Comparison of ENCODE assay signal across 8 cellular contexts in the genomic region with DNA sequence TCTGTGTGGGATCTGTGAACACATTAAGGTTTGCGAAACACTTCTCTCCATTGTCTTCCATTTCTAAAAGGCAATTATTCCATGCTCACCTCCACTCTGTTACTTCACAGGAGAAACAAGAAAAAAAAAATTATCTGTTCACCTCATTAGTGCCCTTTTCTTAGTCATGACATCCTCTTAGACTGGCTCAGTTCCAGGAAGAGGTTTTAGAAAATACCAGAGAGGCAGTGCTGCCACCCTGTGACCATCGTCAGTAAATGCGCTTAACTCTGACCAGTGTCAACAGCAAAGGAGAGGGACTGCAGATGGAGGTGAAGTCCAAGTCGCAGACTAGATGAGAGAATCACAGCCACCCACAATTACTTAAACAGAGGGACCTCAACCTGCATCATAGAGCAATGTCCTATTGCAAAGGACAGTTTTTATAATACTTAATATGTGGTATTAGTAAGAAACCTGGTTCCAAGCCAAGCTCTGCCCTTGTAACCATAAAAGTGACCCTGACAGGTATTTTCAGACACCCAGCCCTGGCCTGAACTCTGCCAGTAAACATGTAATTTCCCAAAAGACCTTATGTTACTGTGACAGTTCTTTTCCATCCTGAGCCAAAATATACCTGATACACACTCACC. TPM values are rescaled to one million over a fixed set of nuclear protein-coding genes. Genes with fewer than 3 reads are reported as not detected.
DNase-seq lines count a peak whose midpoint lies in the region; ATAC-seq lines count a peak whose summit lies in the region.

No MANE protein-coding gene starts in this region.

- H2BK15ac ChIP-seq in mesenchymal stem cell (ENCODE audit: low read depth, poor library complexity, severe bottlenecking): no peak overlapping the region

- H3K4me3 ChIP-seq in mesenchymal stem cell (ENCODE audit: insufficient read depth in 1 of 2, low read depth in 1 of 2, low read length in 2 of 2): no peak overlapping the region

- no peak overlapping the region for H3K14ac ChIP-seq in mesenchymal stem cell (ENCODE audit: low read length in 2 of 2)

- no peak overlapping the region for H3K27ac Mint-ChIP-seq in activated CD4-positive, alpha-beta T cell treated with anti-CD3 and anti-CD28 coated beads, Interleukin-2, amount 10 ng/mL, durations not matched to agents 7 days and 5 days

- peak; percentile 43 for ATAC-seq in HG02623 (IDR thresholded peaks at IDR 0.05; ENCODE audit: unreplicated experiment)

- no peaks in the 10 kb centered on the region for H3K79me1 ChIP-seq in mesenchymal stem cell (replicated peaks; ENCODE audit: low read length, poor library complexity, severe bottlenecking)

- H3K23ac ChIP-seq in mesenchymal stem cell (ENCODE audit: low read length in 2 of 2): no peak overlapping the region

- POLR2A ChIA-PET in activated CD4-positive, alpha-beta T cell treated with anti-CD3 and anti-CD28 coated beads, Interleukin-2, amount 10 ng/mL, durations not matched to agents 7 days and 5 days (lab: Charles Lee): no interaction called here

- H3K18ac ChIP-seq in mesenchymal stem cell (ENCODE audit: low read depth in 1 of 2, low read length in 2 of 2): no peak overlapping the region

- 26% methylated on average over 4 of the region's 4 CpGs for WGBS in mesenchymal stem cell

- no peak overlapping the region for H3K9ac ChIP-seq in mesenchymal stem cell (ENCODE audit: low read length)

- no peaks in the 10 kb centered on the region for H3K9me3 ChIP-seq in mesenchymal stem cell (ENCODE audit: control insufficient read depth, low read length)

- H4K8ac ChIP-seq in mesenchymal stem cell (ENCODE audit: low read length): no peak overlapping the region

- no peaks in the 10 kb centered on the region for H3K9me3 Mint-ChIP-seq in activated CD4-positive, alpha-beta T cell treated with anti-CD3 and anti-CD28 coated beads, Interleukin-2, amount 10 ng/mL, durations not matched to agents 7 days and 5 days

- peak; percentile 66 for DNase-seq in DMS153 (lab: John Stamatoyannopoulos, UW)
- DNase-seq in NCI-H524 (lab: John Stamatoyannopoulos, UW): peak; percentile 35 to 48
- DNase-seq in activated CD4-positive, alpha-beta T cell treated with anti-CD3 and anti-CD28 coated beads, Interleukin-2, amount 10 ng/mL, durations not matched to agents 7 days and 5 days: peak; percentile 80
- DNase-seq in ecto neural progenitor cell (ENCODE audit: low spot score): peak; percentile 55
- DNase-seq in mesenchymal stem cell: peak; percentile 81
- peak; percentile 20 to 40 for DNase-seq in stimulated activated CD8-positive, alpha-beta memory T cell treated with anti-CD3 and anti-CD28 coated beads, Interleukin-7, amount 100 ng/mL, for 48 hours (ENCODE audit: extremely low read depth in 1 of 2, low read depth in 1 of 2)
- DNase-seq in occipital lobe (lab: John Stamatoyannopoulos, UW): no peak

- H3K36me3 Mint-ChIP-seq in activated CD4-positive, alpha-beta T cell treated with anti-CD3 and anti-CD28 coated beads, Interleukin-2, amount 10 ng/mL, durations not matched to agents 7 days and 5 days (ENCODE audit: low read depth): no peaks in the 10 kb centered on the region

- H2BK5ac ChIP-seq in mesenchymal stem cell (ENCODE audit: low read depth, low read length, poor library complexity, severe bottlenecking): no peak overlapping the region

- H3K36me3 ChIP-seq in mesenchymal stem cell (ENCODE audit: control insufficient read depth in 1 of 2, insufficient read depth in 2 of 2, low read depth in 1 of 2, low read length in 2 of 2): no peaks in the 10 kb centered on the region

- H3K4me2 ChIP-seq in mesenchymal stem cell (ENCODE audit: low read length, poor library complexity, severe bottlenecking): no peak overlapping the region

- H2BK12ac ChIP-seq in mesenchymal stem cell (ENCODE audit: low read length in 2 of 2): no peak overlapping the region

- H3K4ac ChIP-seq in mesenchymal stem cell (ENCODE audit: low read depth in 1 of 2, low read length in 2 of 2): no peak overlapping the region

- peaks cover 11% of the 10 kb centered on the region for H3K4me1 Mint-ChIP-seq in activated CD4-positive, alpha-beta T cell treated with anti-CD3 and anti-CD28 coated beads, Interleukin-2, amount 10 ng/mL, durations not matched to agents 7 days and 5 days

- peaks cover 2% of the 10 kb centered on the region for H3K4me1 ChIP-seq in mesenchymal stem cell (ENCODE audit: control insufficient read depth, insufficient read depth, low read depth, low read length)

- no peak overlapping the region for H2AK5ac ChIP-seq in mesenchymal stem cell (ENCODE audit: low read length, severe bottlenecking)

- no peak overlapping the region for H2AFZ ChIP-seq in mesenchymal stem cell (ENCODE audit: low read depth, low read length)

- no peak overlapping the region for H3K27ac ChIP-seq in mesenchymal stem cell (ENCODE audit: low read length, poor library complexity, severe bottlenecking)

- peaks cover 29% of the 10 kb centered on the region for H3K27me3 Mint-ChIP-seq in activated CD4-positive, alpha-beta T cell treated with anti-CD3 and anti-CD28 coated beads, Interleukin-2, amount 10 ng/mL, durations not matched to agents 7 days and 5 days

- H2BK120ac ChIP-seq in mesenchymal stem cell (ENCODE audit: low read depth, low read length): no peak overlapping the region

- H3K27me3 ChIP-seq in mesenchymal stem cell (ENCODE audit: control insufficient read depth in 1 of 2, insufficient read depth in 1 of 2, low read length in 2 of 2): peaks cover 9 to 31% of the 10 kb centered on the region in 2 experiments

- H4K91ac ChIP-seq in mesenchymal stem cell (ENCODE audit: low read length): no peak overlapping the region

- H3K4me3 Mint-ChIP-seq in activated CD4-positive, alpha-beta T cell treated with anti-CD3 and anti-CD28 coated beads, Interleukin-2, amount 10 ng/mL, durations not matched to agents 7 days and 5 days: no peak overlapping the region

- CTCF ChIA-PET in activated CD4-positive, alpha-beta T cell treated with anti-CD3 and anti-CD28 coated beads, Interleukin-2, amount 10 ng/mL, durations not matched to agents 7 days and 5 days (lab: Charles Lee): interaction anchor here (1.3 to 2.2 kb wide), 3 partner anchors 18 to 146 kb away, joined by 3 to 6 read pairs (median 3); no protein-coding TSS in a partner anchor

RNA-seq across cellular contexts. Expression of a gene that starts 19.4 kb away (rescaled TPM):
- 10 to 100 TPM; 72.0 to 78.3 TPM for total RNA-seq in activated CD4-positive, alpha-beta T cell treated with anti-CD3 and anti-CD28 coated beads, Interleukin-2, amount 10 ng/mL, durations not matched to agents 7 days and 5 days
- 0.10 TPM for polyA plus RNA-seq in mesenchymal stem cell (2013, experiment 1 of 2)
- polyA plus RNA-seq in mesenchymal stem cell (2013, experiment 2 of 2): 0.14 TPM
- 1.6 TPM for total RNA-seq in occipital lobe

RNA-seq across cellular contexts. Expression of a gene that starts 31.5 kb away (rescaled TPM):
- not detected for total RNA-seq in activated CD4-positive, alpha-beta T cell treated with anti-CD3 and anti-CD28 coated beads, Interleukin-2, amount 10 ng/mL, durations not matched to agents 7 days and 5 days
- polyA plus RNA-seq in mesenchymal stem cell (2013, experiment 1 of 2): not detected
- not detected for polyA plus RNA-seq in mesenchymal stem cell (2013, experiment 2 of 2)
- not detected for total RNA-seq in occipital lobe

Comparison
In these comparisons a context has a peak if more than half of its experiments do, and no peak if none do; other contexts are left out.
1. RNA of a gene that starts 19.4 kb away (total RNA-seq): 72.0 to 78.3 TPM in activated CD4-positive, alpha-beta T cell treated with anti-CD3 and anti-CD28 coated beads, Interleukin-2, amount 10 ng/mL, durations not matched to agents 7 days and 5 days; 1.6 TPM in occipital lobe (single experiment); every median in the first group is over 10 times any median in the second.